ENCODE assay signal across 12 cellular contexts in genomic region chr2:225100856-225101294, GRCh38. TPM values are rescaled to one million over a fixed set of nuclear protein-coding genes. Genes with fewer than 3 reads are reported as not detected.
DNase-seq lines count a peak whose midpoint lies in the region; ATAC-seq, FAIRE-seq and TF ChIP-seq lines count a peak whose summit lies in the region.
"Had no signal": no experiment of that assay in that cellular context is flagged by ENCODE, and none has a peak within 500 bp of the region (broad histone marks: within the 10 kb centered on the region; RNA-seq: fewer than 3 reads in every experiment).

No MANE protein-coding gene starts in this region.

- no peaks in the 10 kb centered on the region for H3K79me2 ChIP-seq in mesendoderm (ENCODE audit: control insufficient read depth, insufficient read depth, low read length)

- no peak overlapping the region for H3K4ac ChIP-seq in mesendoderm (ENCODE audit: low read depth, low read length)

- peaks cover 2% of the 10 kb centered on the region for H3K4me1 ChIP-seq in mesendoderm (ENCODE audit: control insufficient read depth, low read depth, low read length)
- H3K4me1 ChIP-seq in naive thymus-derived CD4-positive, alpha-beta T cell (ENCODE audit: control insufficient read depth in 2 of 2, insufficient read depth in 2 of 2, low read length in 2 of 2), result no peaks in the 10 kb centered on the region

- H3K27ac ChIP-seq in mesendoderm (ENCODE audit: low read depth, low read length), result no peak overlapping the region
- no peak overlapping the region for H3K27ac ChIP-seq in naive thymus-derived CD4-positive, alpha-beta T cell (ENCODE audit: low read depth, low read length)

- H3K9ac ChIP-seq in mesendoderm (ENCODE audit: low read length), result no peak overlapping the region

- no peak overlapping the region for H3K23ac ChIP-seq in mesendoderm (ENCODE audit: low read length)

- H3K27me3 Mint-ChIP-seq in chondrocyte (ENCODE audit: low read depth), result no peaks in the 10 kb centered on the region
- no peaks in the 10 kb centered on the region for H3K27me3 Mint-ChIP-seq in nephron progenitor cell (ENCODE audit: low read depth, poor library complexity)
- H3K27me3 Mint-ChIP-seq in naive thymus-derived CD4-positive, alpha-beta T cell, result peaks cover 0 to 18% (median 0%) of the 10 kb centered on the region in 5 donors
- H3K27me3 Mint-ChIP-seq: activated naive CD8-positive, alpha-beta T cell treated with anti-CD3 and anti-CD28 coated beads, Interleukin-2, amount 10 ng/mL, durations not matched to agents 7 days and 5 days had no signal

- no peak overlapping the region for H3K56ac ChIP-seq in mesendoderm (ENCODE audit: low read length)

- WGBS in mesendoderm (ENCODE audit: extremely low coverage, insufficient coverage, low lambda C conversion rate), result no CpG with 5 or more reads among the region's 1 CpG

- no peaks in the 10 kb centered on the region for H3K79me1 ChIP-seq in mesendoderm (ENCODE audit: low read length)

- no peak for FAIRE-seq in bronchial epithelial cell (lab: Jason Lieb, UNC)

- H3K27me3 ChIP-seq in bronchial epithelial cell (ENCODE audit: control insufficient read depth, insufficient read depth, low read length), result no peaks in the 10 kb centered on the region
- no peaks in the 10 kb centered on the region for H3K27me3 ChIP-seq in mesendoderm (ENCODE audit: insufficient read depth, low read length, poor library complexity)
- no peaks in the 10 kb centered on the region for H3K27me3 ChIP-seq in naive thymus-derived CD4-positive, alpha-beta T cell (ENCODE audit: control insufficient read depth in 2 of 2, insufficient read depth in 2 of 2, low read length in 2 of 2)

- H3K4me3 Mint-ChIP-seq in chondrocyte (ENCODE audit: unreplicated experiment) (no peak overlapping the region), nephron progenitor cell (no peak overlapping the region)
- no peak overlapping the region for H3K4me3 Mint-ChIP-seq in naive thymus-derived CD4-positive, alpha-beta T cell
- H3K4me3 Mint-ChIP-seq: activated naive CD8-positive, alpha-beta T cell treated with anti-CD3 and anti-CD28 coated beads, Interleukin-2, amount 10 ng/mL, durations not matched to agents 7 days and 5 days; mesothelial cell of epicardium; stimulated activated naive B cell treated with anti-CD40 and anti-IgM and Interleukin-4, amounts not matched to agents 10 μg/mL and 1 μg/mL and 100 μg/mL, for 72 hours had no signal

- H3K36me3 ChIP-seq in bronchial epithelial cell (ENCODE audit: control insufficient read depth, insufficient read depth, low read length), result no peaks in the 10 kb centered on the region
- H3K36me3 ChIP-seq in mesendoderm (ENCODE audit: control insufficient read depth, insufficient read depth, low read length), result no peaks in the 10 kb centered on the region
- no peaks in the 10 kb centered on the region for H3K36me3 ChIP-seq in naive thymus-derived CD4-positive, alpha-beta T cell (ENCODE audit: control insufficient read depth in 2 of 3, insufficient read depth in 3 of 3, low read length in 3 of 3)

- no peak overlapping the region for H3K4me2 ChIP-seq in mesendoderm (ENCODE audit: low read length)

- ATAC-seq in GM19463 (IDR thresholded peaks at IDR 0.05; ENCODE audit: unreplicated experiment), result no peak
- no peak for ATAC-seq in naive thymus-derived CD4-positive, alpha-beta T cell
- ATAC-seq: stimulated activated naive B cell treated with anti-CD40 and anti-IgM and Interleukin-4, amounts not matched to agents 10 μg/mL and 1 μg/mL and 100 μg/mL, for 72 hours had no signal

- H3K9me3 Mint-ChIP-seq in chondrocyte (ENCODE audit: low read depth) (peaks cover 3% of the 10 kb centered on the region), nephron progenitor cell (no peaks in the 10 kb centered on the region)
- peaks cover 0 to 7% (median 0%) of the 10 kb centered on the region in 11 donors for H3K9me3 Mint-ChIP-seq in naive thymus-derived CD4-positive, alpha-beta T cell
- H3K9me3 Mint-ChIP-seq: activated naive CD8-positive, alpha-beta T cell treated with anti-CD3 and anti-CD28 coated beads, Interleukin-2, amount 10 ng/mL, durations not matched to agents 7 days and 5 days; mesothelial cell of epicardium; stimulated activated naive B cell treated with anti-CD40 and anti-IgM and Interleukin-4, amounts not matched to agents 10 μg/mL and 1 μg/mL and 100 μg/mL, for 72 hours had no signal

- H4K5ac ChIP-seq in mesendoderm (ENCODE audit: low read length), result no peak overlapping the region

- no peak overlapping the region for H3K18ac ChIP-seq in mesendoderm (ENCODE audit: low read length)

- no peak overlapping the region for H3K4me3 ChIP-seq in bronchial epithelial cell (ENCODE audit: low read depth, low read length)
- no peak overlapping the region for H3K4me3 ChIP-seq in mesendoderm (ENCODE audit: low read length)
- no peak overlapping the region for H3K4me3 ChIP-seq in naive thymus-derived CD4-positive, alpha-beta T cell (ENCODE audit: low read length)

- H3K27ac Mint-ChIP-seq in chondrocyte (ENCODE audit: unreplicated experiment) (no peak overlapping the region), nephron progenitor cell (no peak overlapping the region)
- H3K27ac Mint-ChIP-seq in naive thymus-derived CD4-positive, alpha-beta T cell, result no peak overlapping the region
- H3K27ac Mint-ChIP-seq: activated naive CD8-positive, alpha-beta T cell treated with anti-CD3 and anti-CD28 coated beads, Interleukin-2, amount 10 ng/mL, durations not matched to agents 7 days and 5 days; mesothelial cell of epicardium; stimulated activated naive B cell treated with anti-CD40 and anti-IgM and Interleukin-4, amounts not matched to agents 10 μg/mL and 1 μg/mL and 100 μg/mL, for 72 hours had no signal

- H3K4me1 Mint-ChIP-seq in chondrocyte (ENCODE audit: low read depth), result peaks cover 21% of the 10 kb centered on the region
- H3K4me1 Mint-ChIP-seq in nephron progenitor cell, result no peaks in the 10 kb centered on the region
- no peaks in the 10 kb centered on the region for H3K4me1 Mint-ChIP-seq in naive thymus-derived CD4-positive, alpha-beta T cell
- H3K4me1 Mint-ChIP-seq: activated naive CD8-positive, alpha-beta T cell treated with anti-CD3 and anti-CD28 coated beads, Interleukin-2, amount 10 ng/mL, durations not matched to agents 7 days and 5 days; mesothelial cell of epicardium; stimulated activated naive B cell treated with anti-CD40 and anti-IgM and Interleukin-4, amounts not matched to agents 10 μg/mL and 1 μg/mL and 100 μg/mL, for 72 hours had no signal

- CTCF ChIA-PET in naive thymus-derived CD4-positive, alpha-beta T cell (lab: Charles Lee), result no interaction called here

- no peak overlapping the region for H2AK5ac ChIP-seq in mesendoderm (ENCODE audit: low read length)

- DNase-seq in DMS53 (lab: John Stamatoyannopoulos, UW), result peak; percentile 69
- peak; percentile 95 for DNase-seq in LHCN-M2 (ENCODE audit: low read depth)
- peak; percentile 93 for DNase-seq in bronchial epithelial cell (ENCODE audit: low read depth)
- peak; percentile 47 for DNase-seq in mesendoderm
- no peak for DNase-seq in chondrocyte (ENCODE audit: low spot score)
- no peak for DNase-seq in nephron progenitor cell
- DNase-seq in naive thymus-derived CD4-positive, alpha-beta T cell, result no peak
- DNase-seq: activated CD4-positive, alpha-beta T cell treated with anti-CD3 and anti-CD28 coated beads, Interleukin-2, amount 50 U/mL, for 4 hours; activated naive CD8-positive, alpha-beta T cell treated with anti-CD3 and anti-CD28 coated beads, Interleukin-2, amount 10 ng/mL, durations not matched to agents 7 days and 5 days; stimulated activated naive B cell treated with anti-CD40 and anti-IgM and Interleukin-4, amounts not matched to agents 10 μg/mL and 1 μg/mL and 100 μg/mL, for 72 hours had no signal

- no peak for TF ChIP-seq CTCF in bronchial epithelial cell (IDR thresholded peaks at IDR 0.05; ENCODE audit: insufficient read depth, low read length, severe bottlenecking)
- no peak for TF ChIP-seq CTCF in chondrocyte (IDR thresholded peaks at IDR 0.05)
- TF ChIP-seq CTCF in nephron progenitor cell (IDR thresholded peaks at IDR 0.05), result no peak

- H3K9me3 ChIP-seq in naive thymus-derived CD4-positive, alpha-beta T cell (ENCODE audit: control insufficient read depth in 2 of 3, low read length in 3 of 3), result no peaks in the 10 kb centered on the region

- H2BK15ac ChIP-seq in mesendoderm (replicated peaks; ENCODE audit: low read depth), result no peak overlapping the region

- H4K8ac ChIP-seq in mesendoderm (ENCODE audit: low read depth, low read length), result no peak overlapping the region

- intact Hi-C loops in naive thymus-derived CD4-positive, alpha-beta T cell (cut with micrococcal nuclease), result no loop called here

- H3K36me3 Mint-ChIP-seq in chondrocyte (ENCODE audit: low read depth), result no peaks in the 10 kb centered on the region
- no peaks in the 10 kb centered on the region for H3K36me3 Mint-ChIP-seq in nephron progenitor cell (ENCODE audit: low read depth)
- no peaks in the 10 kb centered on the region for H3K36me3 Mint-ChIP-seq in naive thymus-derived CD4-positive, alpha-beta T cell
- H3K36me3 Mint-ChIP-seq: activated naive CD8-positive, alpha-beta T cell treated with anti-CD3 and anti-CD28 coated beads, Interleukin-2, amount 10 ng/mL, durations not matched to agents 7 days and 5 days; mesothelial cell of epicardium; stimulated activated naive B cell treated with anti-CD40 and anti-IgM and Interleukin-4, amounts not matched to agents 10 μg/mL and 1 μg/mL and 100 μg/mL, for 72 hours had no signal

- H2BK120ac ChIP-seq in mesendoderm (ENCODE audit: low read depth, low read length), result no peak overlapping the region

- POLR2A ChIA-PET in naive thymus-derived CD4-positive, alpha-beta T cell (lab: Charles Lee), result no interaction called here

- H2BK5ac ChIP-seq in mesendoderm (ENCODE audit: low read length), result no peak overlapping the region

RNA-seq across cellular contexts. Expression of gene DOCK10, which starts 58.6 kb away (rescaled TPM):
- total RNA-seq in LHCN-M2 (2014; rRNA removed) (39.1 and 65.3 TPM in 2 replicates), bronchial epithelial cell (under 0.01 and 1.1 TPM in 2 replicates), chondrocyte (14.3 to 22.9 TPM (median 18.5 TPM) in 3 replicates)
- polyA plus RNA-seq in LHCN-M2 (2012), result 16.1 TPM
- polyA plus RNA-seq in mesendoderm (2013, experiment 1 of 2), result 0.39 TPM
- 0.41 TPM for polyA plus RNA-seq in mesendoderm (2013, experiment 2 of 2)
- total RNA-seq in naive thymus-derived CD4-positive, alpha-beta T cell, result 100 to 1,000 TPM; 200 to 275 (median 231) TPM
- polyA plus RNA-seq in naive thymus-derived CD4-positive, alpha-beta T cell, result 10 to 100 TPM; 64.2 to 71.2 TPM

Comparison
In these comparisons a context has a peak if more than half of its experiments do, and no peak if none do; other contexts are left out.
1. DNase-seq: peak in DMS53 (single experiment), LHCN-M2 (single experiment), bronchial epithelial cell (single experiment) and mesendoderm (single experiment); none in chondrocyte (single experiment), nephron progenitor cell (single experiment) and naive thymus-derived CD4-positive, alpha-beta T cell (0 of 9).